Comparison of ENCODE assay signal across 10 cellular contexts in genomic region chr5:179344301-179345178, GRCh38. TPM values are rescaled to one million over a fixed set of nuclear protein-coding genes. Genes with fewer than 3 reads are reported as not detected.
DNase-seq lines count a peak whose midpoint lies in the region; ATAC-seq and TF ChIP-seq lines count a peak whose summit lies in the region.
"Had no signal": no experiment of that assay in that cellular context is flagged by ENCODE, and none has a peak within 500 bp of the region (broad histone marks: within the 10 kb centered on the region; RNA-seq: fewer than 3 reads in every experiment).

No MANE protein-coding gene starts in this region.

- H3K36me3 ChIP-seq in endodermal cell (ENCODE audit: control insufficient read depth, insufficient read depth, low read length): no peaks in the 10 kb centered on the region
- H3K36me3 ChIP-seq in mesodermal cell (ENCODE audit: control insufficient read depth, insufficient read depth, low read length): no peaks in the 10 kb centered on the region
- no peaks in the 10 kb centered on the region for H3K36me3 ChIP-seq in upper lobe of right lung

- CTCF ChIA-PET in activated CD4-positive, alpha-beta T cell treated with anti-CD3 and anti-CD28 coated beads for 36 hours (lab: Charles Lee): interaction anchor here (0.6 to 0.9 kb wide), 2 partner anchors 883 to 949 kb away, joined by 3 read pairs; no protein-coding TSS in a partner anchor
- CTCF ChIA-PET in activated CD4-positive, alpha-beta T cell treated with anti-CD3 and anti-CD28 coated beads, Interleukin-2, amount 10 ng/mL, durations not matched to agents 7 days and 5 days (lab: Charles Lee): no interaction called here

- H3K27me3 Mint-ChIP-seq in activated CD4-positive, alpha-beta T cell treated with anti-CD3 and anti-CD28 coated beads for 36 hours: peaks cover 53% of the 10 kb centered on the region
- H3K27me3 Mint-ChIP-seq in activated CD4-positive, alpha-beta T cell treated with anti-CD3 and anti-CD28 coated beads, Interleukin-2, amount 10 ng/mL, durations not matched to agents 7 days and 5 days: peaks cover 49% of the 10 kb centered on the region
- H3K27me3 Mint-ChIP-seq in endodermal cell (ENCODE audit: insufficient read depth): peaks cover 78% of the 10 kb centered on the region
- H3K27me3 Mint-ChIP-seq in stimulated activated naive B cell treated with anti-CD40 and anti-IgM and Interleukin-4, amounts not matched to agents 10 μg/mL and 1 μg/mL and 100 μg/mL, for 72 hours: peaks cover 64 to 66% of the 10 kb centered on the region in 2 donors

- H3K9me3 Mint-ChIP-seq in activated CD4-positive, alpha-beta T cell treated with anti-CD3 and anti-CD28 coated beads for 36 hours (ENCODE audit: low read depth): no peaks in the 10 kb centered on the region
- no peaks in the 10 kb centered on the region for H3K9me3 Mint-ChIP-seq in activated CD4-positive, alpha-beta T cell treated with anti-CD3 and anti-CD28 coated beads, Interleukin-2, amount 10 ng/mL, durations not matched to agents 7 days and 5 days
- H3K9me3 Mint-ChIP-seq in endodermal cell: no peaks in the 10 kb centered on the region
- H3K9me3 Mint-ChIP-seq in stimulated activated naive B cell treated with anti-CD40 and anti-IgM and Interleukin-4, amounts not matched to agents 10 μg/mL and 1 μg/mL and 100 μg/mL, for 72 hours: no peaks in the 10 kb centered on the region

- H3K9ac ChIP-seq in endodermal cell (ENCODE audit: extremely low read depth, low read length, poor library complexity, severe bottlenecking): no peak overlapping the region

- POLR2A ChIA-PET in activated CD4-positive, alpha-beta T cell treated with anti-CD3 and anti-CD28 coated beads for 36 hours (lab: Charles Lee): no interaction called here
- POLR2A ChIA-PET in activated CD4-positive, alpha-beta T cell treated with anti-CD3 and anti-CD28 coated beads, Interleukin-2, amount 10 ng/mL, durations not matched to agents 7 days and 5 days (lab: Charles Lee): no interaction called here

- H3K27ac ChIP-seq in endodermal cell (ENCODE audit: low read depth, low read length) (no peak overlapping the region), mesodermal cell (ENCODE audit: low read depth, low read length, severe bottlenecking) (no peak overlapping the region), upper lobe of right lung (peak overlapping the region; percentile 76)

- intact Hi-C loops in activated CD4-positive, alpha-beta T cell treated with anti-CD3 and anti-CD28 coated beads for 36 hours (cut with DNase I, micrococcal nuclease): no loop called here
- intact Hi-C loops in upper lobe of right lung (cut with DNase I): no loop called here

- H3K27ac Mint-ChIP-seq in activated CD4-positive, alpha-beta T cell treated with anti-CD3 and anti-CD28 coated beads for 36 hours: no peak overlapping the region
- no peak overlapping the region for H3K27ac Mint-ChIP-seq in activated CD4-positive, alpha-beta T cell treated with anti-CD3 and anti-CD28 coated beads, Interleukin-2, amount 10 ng/mL, durations not matched to agents 7 days and 5 days
- H3K27ac Mint-ChIP-seq in endodermal cell: no peak overlapping the region
- no peak overlapping the region for H3K27ac Mint-ChIP-seq in stimulated activated naive B cell treated with anti-CD40 and anti-IgM and Interleukin-4, amounts not matched to agents 10 μg/mL and 1 μg/mL and 100 μg/mL, for 72 hours
- H3K27ac Mint-ChIP-seq: CD4-positive, CD25-positive, alpha-beta regulatory T cell had no signal

- H3K27me3 ChIP-seq in endodermal cell (ENCODE audit: control insufficient read depth, insufficient read depth, low read length, poor library complexity, severe bottlenecking): peaks cover 73% of the 10 kb centered on the region
- H3K27me3 ChIP-seq in upper lobe of right lung: peaks cover 55% of the 10 kb centered on the region

- H3K4me1 Mint-ChIP-seq in activated CD4-positive, alpha-beta T cell treated with anti-CD3 and anti-CD28 coated beads for 36 hours: peaks cover 4% of the 10 kb centered on the region
- H3K4me1 Mint-ChIP-seq in activated CD4-positive, alpha-beta T cell treated with anti-CD3 and anti-CD28 coated beads, Interleukin-2, amount 10 ng/mL, durations not matched to agents 7 days and 5 days: peaks cover 3% of the 10 kb centered on the region
- H3K4me1 Mint-ChIP-seq in endodermal cell: peaks cover 8% of the 10 kb centered on the region
- H3K4me1 Mint-ChIP-seq in stimulated activated naive B cell treated with anti-CD40 and anti-IgM and Interleukin-4, amounts not matched to agents 10 μg/mL and 1 μg/mL and 100 μg/mL, for 72 hours: peaks cover 11 to 12% of the 10 kb centered on the region in 2 donors

- no peaks in the 10 kb centered on the region for H3K9me3 ChIP-seq in endodermal cell (ENCODE audit: control insufficient read depth, low read length)
- H3K9me3 ChIP-seq in mesodermal cell (ENCODE audit: control insufficient read depth, low read length): no peaks in the 10 kb centered on the region
- no peaks in the 10 kb centered on the region for H3K9me3 ChIP-seq in upper lobe of right lung

- DNase-seq in activated CD4-positive, alpha-beta T cell treated with anti-CD3 and anti-CD28 coated beads for 36 hours: peak; percentile 10
- DNase-seq in activated CD4-positive, alpha-beta T cell treated with anti-CD3 and anti-CD28 coated beads, Interleukin-2, amount 10 ng/mL, durations not matched to agents 7 days and 5 days: no peak
- peak; percentile 74 for DNase-seq in endodermal cell
- no peak for DNase-seq in upper lobe of right lung
- no peak for DNase-seq in stimulated activated naive B cell treated with anti-CD40 and anti-IgM and Interleukin-4, amounts not matched to agents 10 μg/mL and 1 μg/mL and 100 μg/mL, for 72 hours
- DNase-seq in MV-4-11 (lab: John Stamatoyannopoulos, UW): no peak
- no peak for DNase-seq in NCI-H1436 (lab: John Stamatoyannopoulos, UW)
- DNase-seq: CD4-positive, CD25-positive, alpha-beta regulatory T cell; NCI-H1930 had no signal

- H3K4me1 ChIP-seq in endodermal cell (ENCODE audit: control insufficient read depth, insufficient read depth, low read length) (peaks cover 4% of the 10 kb centered on the region), mesodermal cell (ENCODE audit: control insufficient read depth, insufficient read depth, low read length, poor library complexity, severe bottlenecking) (peaks cover 13% of the 10 kb centered on the region), upper lobe of right lung (peaks cover 11% of the 10 kb centered on the region)

- TF ChIP-seq CTCF in endodermal cell (conservative IDR thresholded peaks at IDR 0.05) (peak; percentile 31), upper lobe of right lung (IDR thresholded peaks at IDR 0.05) (peak; percentile 0)

- no peaks in the 10 kb centered on the region for H3K36me3 Mint-ChIP-seq in activated CD4-positive, alpha-beta T cell treated with anti-CD3 and anti-CD28 coated beads for 36 hours (ENCODE audit: low read depth)
- H3K36me3 Mint-ChIP-seq in activated CD4-positive, alpha-beta T cell treated with anti-CD3 and anti-CD28 coated beads, Interleukin-2, amount 10 ng/mL, durations not matched to agents 7 days and 5 days (ENCODE audit: low read depth): no peaks in the 10 kb centered on the region
- no peaks in the 10 kb centered on the region for H3K36me3 Mint-ChIP-seq in endodermal cell (ENCODE audit: low read depth)
- H3K36me3 Mint-ChIP-seq in stimulated activated naive B cell treated with anti-CD40 and anti-IgM and Interleukin-4, amounts not matched to agents 10 μg/mL and 1 μg/mL and 100 μg/mL, for 72 hours: no peaks in the 10 kb centered on the region
- H3K36me3 Mint-ChIP-seq: CD4-positive, CD25-positive, alpha-beta regulatory T cell had no signal

- no peak overlapping the region for H3K4me3 Mint-ChIP-seq in activated CD4-positive, alpha-beta T cell treated with anti-CD3 and anti-CD28 coated beads for 36 hours
- no peak overlapping the region for H3K4me3 Mint-ChIP-seq in activated CD4-positive, alpha-beta T cell treated with anti-CD3 and anti-CD28 coated beads, Interleukin-2, amount 10 ng/mL, durations not matched to agents 7 days and 5 days
- H3K4me3 Mint-ChIP-seq in endodermal cell: peak overlapping the region; percentile 55
- peak overlapping the region in 1 of 2 donors; percentile 47 for H3K4me3 Mint-ChIP-seq in stimulated activated naive B cell treated with anti-CD40 and anti-IgM and Interleukin-4, amounts not matched to agents 10 μg/mL and 1 μg/mL and 100 μg/mL, for 72 hours

- 0% methylated on average over 23 to 92 of the region's 92 CpGs for WGBS in endodermal cell (ENCODE audit: insufficient coverage in 1 of 2, insufficient read length in 1 of 2), 2 experiments
- WGBS in mesodermal cell (ENCODE audit: insufficient coverage in 2 of 2), 2 experiments: 0 to 1% methylated on average over 72 to 74 of the region's 92 CpGs

- ATAC-seq in activated CD4-positive, alpha-beta T cell treated with anti-CD3 and anti-CD28 coated beads for 36 hours: peak; percentile 8
- peak; percentile 7 for ATAC-seq in upper lobe of right lung
- ATAC-seq in stimulated activated naive B cell treated with anti-CD40 and anti-IgM and Interleukin-4, amounts not matched to agents 10 μg/mL and 1 μg/mL and 100 μg/mL, for 72 hours (replicated peaks): no peak

- H3K4me3 ChIP-seq in endodermal cell (ENCODE audit: low read length) (peak overlapping the region; percentile 80), mesodermal cell (ENCODE audit: extremely low read depth, insufficient read depth, low read length, poor library complexity, severe bottlenecking) (peak overlapping the region; percentile 60), upper lobe of right lung (peak overlapping the region; percentile 57)

RNA-seq across cellular contexts. Expression of gene ADAMTS2, which starts 0.7 kb away (rescaled TPM):
- total RNA-seq in activated CD4-positive, alpha-beta T cell treated with anti-CD3 and anti-CD28 coated beads for 36 hours: not detected
- not detected for total RNA-seq in activated CD4-positive, alpha-beta T cell treated with anti-CD3 and anti-CD28 coated beads, Interleukin-2, amount 10 ng/mL, durations not matched to agents 7 days and 5 days
- total RNA-seq in endodermal cell (1 to 10 TPM; 1.2 to 2.6 TPM), upper lobe of right lung (16.4 TPM)
- polyA plus RNA-seq in endodermal cell (2013, experiment 1 of 2): 15.5 TPM
- polyA plus RNA-seq in endodermal cell (2013, experiment 2 of 2): 13.7 TPM
- 30.5 TPM for polyA plus RNA-seq in mesodermal cell (2013, experiment 1 of 2)
- polyA plus RNA-seq in mesodermal cell (2013, experiment 2 of 2): 26.1 TPM
- total RNA-seq: CD4-positive, CD25-positive, alpha-beta regulatory T cell had no signal

Comparison
In these comparisons a context has a peak if more than half of its experiments do, and no peak if none do; other contexts are left out.
1. DNase-seq: peak in activated CD4-positive, alpha-beta T cell treated with anti-CD3 and anti-CD28 coated beads for 36 hours (single experiment) and endodermal cell (single experiment); none in activated CD4-positive, alpha-beta T cell treated with anti-CD3 and anti-CD28 coated beads, Interleukin-2, amount 10 ng/mL, durations not matched to agents 7 days and 5 days (single experiment), upper lobe of right lung (single experiment), stimulated activated naive B cell treated with anti-CD40 and anti-IgM and Interleukin-4, amounts not matched to agents 10 μg/mL and 1 μg/mL and 100 μg/mL, for 72 hours (single experiment), MV-4-11 (single experiment) and NCI-H1436 (single experiment).
2. ATAC-seq: peak in activated CD4-positive, alpha-beta T cell treated with anti-CD3 and anti-CD28 coated beads for 36 hours (single experiment) and upper lobe of right lung (single experiment); none in stimulated activated naive B cell treated with anti-CD40 and anti-IgM and Interleukin-4, amounts not matched to agents 10 μg/mL and 1 μg/mL and 100 μg/mL, for 72 hours (0 of 2).
3. Peak in every context shown above with its lines, with median percentiles within 50 percentile points of each other: H3K4me3 ChIP-seq.